Comparison of ENCODE assay signal across 30 cellular contexts in genomic region chr10:112977294-112977951, GRCh38. TPM values are rescaled to one million over a fixed set of nuclear protein-coding genes. Genes with fewer than 3 reads are reported as not detected.
DNase-seq lines count a peak whose midpoint lies in the region; ATAC-seq and TF ChIP-seq lines count a peak whose summit lies in the region.
"Had no signal": no experiment of that assay in that cellular context is flagged by ENCODE, and none has a peak within 500 bp of the region (broad histone marks: within the 10 kb centered on the region; RNA-seq: fewer than 3 reads in every experiment).

No MANE protein-coding gene starts in this region.

- no peak overlapping the region for H3K4me2 ChIP-seq in GM23338

- H3K4me1 Mint-ChIP-seq in GM23338 = peaks cover 64% of the 10 kb centered on the region
- H3K4me1 Mint-ChIP-seq in activated naive CD4-positive, alpha-beta T cell treated with anti-CD3 and anti-CD28 coated beads for 36 hours (ENCODE audit: low read depth) = peaks cover 11% of the 10 kb centered on the region

- intact Hi-C loops in activated naive CD4-positive, alpha-beta T cell treated with anti-CD3 and anti-CD28 coated beads for 36 hours (cut with micrococcal nuclease) = no loop called here
- intact Hi-C loops in sciatic nerve (cut with DNase I) = no loop called here

- ATAC-seq in GM23338 = peak; percentile 20; the same call in 2 of the 3 replicates
- ATAC-seq in GM18870 (IDR thresholded peaks at IDR 0.05; ENCODE audit: unreplicated experiment) = no peak
- no peak for ATAC-seq in sciatic nerve
- ATAC-seq: activated naive CD8-positive, alpha-beta T cell treated with anti-CD3 and anti-CD28 coated beads, Interleukin-2, amount 50 U/mL, for 24 hours; effector memory CD8-positive, alpha-beta T cell; esophagus mucosa; stimulated activated effector memory CD8-positive, alpha-beta T cell treated with anti-CD3 and anti-CD28 coated beads, Interleukin-12 subunit alpha, Interleukin-12 subunit beta, amount 100 ng/mL, for 72 hours had no signal

- H3K27ac ChIP-seq in GM23338 (ENCODE audit: low read depth) = no peak overlapping the region
- H3K27ac ChIP-seq: RWPE1, SJSA1, upper lobe of left lung had no signal

- H4K20me1 ChIP-seq in GM23338 (replicated peaks; ENCODE audit: insufficient read depth) = peaks cover 82% of the 10 kb centered on the region

- peaks cover 9% of the 10 kb centered on the region for H3K36me3 ChIP-seq in GM23338 (ENCODE audit: insufficient read depth)

- H3K27ac Mint-ChIP-seq in GM23338 = no peak overlapping the region
- no peak overlapping the region for H3K27ac Mint-ChIP-seq in activated naive CD4-positive, alpha-beta T cell treated with anti-CD3 and anti-CD28 coated beads for 36 hours
- H3K27ac Mint-ChIP-seq: activated naive CD8-positive, alpha-beta T cell treated with anti-CD3 and anti-CD28 coated beads, Interleukin-2, amount 50 U/mL, for 24 hours; B cell; CD8-positive, alpha-beta memory T cell; effector memory CD8-positive, alpha-beta T cell; HFFc6; IgD-negative memory B cell; naive B cell; stimulated activated effector memory CD8-positive, alpha-beta T cell treated with anti-CD3 and anti-CD28 coated beads, Interleukin-12 subunit alpha, Interleukin-12 subunit beta, amount 100 ng/mL, for 72 hours had no signal

- H3K27me3 ChIP-seq in GM23338 (ENCODE audit: insufficient read depth) = no peaks in the 10 kb centered on the region
- H3K27me3 ChIP-seq: SJSA1, upper lobe of left lung had no signal

- H3K9me2 ChIP-seq in GM23338 (ENCODE audit: insufficient read depth) = no peaks in the 10 kb centered on the region

- no peak overlapping the region for H3K4me3 ChIP-seq in GM23338
- H3K4me3 ChIP-seq: SJSA1, upper lobe of left lung had no signal

- TF ChIP-seq CTCF in GM23338 (conservative IDR thresholded peaks at IDR 0.05; ENCODE audit: low read depth in 2 of 2) = no peak

- H3K4me3 Mint-ChIP-seq in GM23338 = no peak overlapping the region
- H3K4me3 Mint-ChIP-seq in activated naive CD4-positive, alpha-beta T cell treated with anti-CD3 and anti-CD28 coated beads for 36 hours = no peak overlapping the region
- H3K4me3 Mint-ChIP-seq: activated naive CD8-positive, alpha-beta T cell treated with anti-CD3 and anti-CD28 coated beads, Interleukin-2, amount 50 U/mL, for 24 hours; B cell; CD8-positive, alpha-beta memory T cell; effector memory CD8-positive, alpha-beta T cell; HFFc6; IgD-negative memory B cell; naive B cell; stimulated activated effector memory CD8-positive, alpha-beta T cell treated with anti-CD3 and anti-CD28 coated beads, Interleukin-12 subunit alpha, Interleukin-12 subunit beta, amount 100 ng/mL, for 72 hours had no signal

- peaks cover 1% of the 10 kb centered on the region for H3K27me3 Mint-ChIP-seq in GM23338 (ENCODE audit: insufficient read depth, low read depth, poor library complexity)
- H3K27me3 Mint-ChIP-seq in activated naive CD4-positive, alpha-beta T cell treated with anti-CD3 and anti-CD28 coated beads for 36 hours (ENCODE audit: low read depth) = peaks cover 47% of the 10 kb centered on the region

- no peaks in the 10 kb centered on the region for H3K9me3 Mint-ChIP-seq in GM23338
- no peaks in the 10 kb centered on the region for H3K9me3 Mint-ChIP-seq in activated naive CD4-positive, alpha-beta T cell treated with anti-CD3 and anti-CD28 coated beads for 36 hours
- H3K9me3 Mint-ChIP-seq: activated naive CD8-positive, alpha-beta T cell treated with anti-CD3 and anti-CD28 coated beads, Interleukin-2, amount 50 U/mL, for 24 hours; CD8-positive, alpha-beta memory T cell; effector memory CD8-positive, alpha-beta T cell; HFFc6; naive B cell; stimulated activated effector memory CD8-positive, alpha-beta T cell treated with anti-CD3 and anti-CD28 coated beads, Interleukin-12 subunit alpha, Interleukin-12 subunit beta, amount 100 ng/mL, for 72 hours had no signal

- CTCF ChIA-PET in activated naive CD4-positive, alpha-beta T cell treated with anti-CD3 and anti-CD28 coated beads for 36 hours (lab: Charles Lee) = interaction anchor here (0.6 kb wide), 1 partner anchor 36 kb away, joined by 3 read pairs; no protein-coding TSS in a partner anchor

- H3F3A ChIP-seq in GM23338 (replicated peaks; ENCODE audit: low read depth) = peaks cover 13% of the 10 kb centered on the region; the same call in 1 of the 2 replicates

- H3K79me2 ChIP-seq in GM23338 (replicated peaks; ENCODE audit: insufficient read depth) = peaks cover 100% of the 10 kb centered on the region

- no peak overlapping the region for H2AFZ ChIP-seq in GM23338

- no peak for DNase-seq in GM23338 (ENCODE audit: low spot score)
- DNase-seq in NCI-H1436 (lab: John Stamatoyannopoulos, UW) = peak; percentile 65
- DNase-seq in SK-N-DZ (ENCODE audit: low spot score) = peak; percentile 96
- peak; percentile 50 for DNase-seq in left kidney (ENCODE audit: low read depth, low spot score)
- no peak for DNase-seq in midbrain (lab: John Stamatoyannopoulos, UW)
- no peak for DNase-seq in activated naive CD4-positive, alpha-beta T cell treated with anti-CD3 and anti-CD28 coated beads for 36 hours
- DNase-seq in sciatic nerve (ENCODE audit: low spot score) = no peak
- DNase-seq: ACHN; activated naive CD8-positive, alpha-beta T cell treated with anti-CD3 and anti-CD28 coated beads, Interleukin-2, amount 50 U/mL, for 24 hours; activated T-cell treated with anti-CD3 and anti-CD28 coated beads, Interleukin-2, amount 50 U/mL, for 48 hours; CD8-positive, alpha-beta memory T cell; central memory CD4-positive, alpha-beta T cell; DMS 273 treated with DMSO at 0.1 percent for 48 hours; effector memory CD8-positive, alpha-beta T cell; head of caudate nucleus; HFFc6; islet precursor cell; MV-4-11; naive B cell; NCI-H1694; NCI-H526 treated with DMSO at 0.1 percent for 48 hours; occipital lobe had no signal

- peaks cover 44% of the 10 kb centered on the region for H3K36me3 Mint-ChIP-seq in GM23338 (ENCODE audit: low read depth)
- H3K36me3 Mint-ChIP-seq in activated naive CD4-positive, alpha-beta T cell treated with anti-CD3 and anti-CD28 coated beads for 36 hours (ENCODE audit: low read depth) = no peaks in the 10 kb centered on the region
- H3K36me3 Mint-ChIP-seq: IgD-negative memory B cell had no signal

- peaks cover 76% of the 10 kb centered on the region for H3K4me1 ChIP-seq in GM23338 (ENCODE audit: insufficient read depth)

TF ChIP-seq in GM23338, 12 proteins besides CTCF, POLR2A, EP300 and RAD21:
- TF ChIP-seq ETS1 (IDR thresholded peaks at IDR 0.05) = no peak
- TF ChIP-seq EZH2 (IDR thresholded peaks at IDR 0.05; ENCODE audit: low read depth, unreplicated experiment) = no peak
- TF ChIP-seq NANOG (IDR thresholded peaks at IDR 0.05; ENCODE audit: borderline replicate concordance) = no peak

RNA-seq across cellular contexts. Expression of gene TCF7L2, which starts 27.4 kb away (rescaled TPM):
- 27.0 and 32.2 TPM in 2 replicates for total RNA-seq in GM23338 (2014; rRNA removed; shearing (Covaris generic))
- polyA plus RNA-seq in GM23338 (2016; fragmentation: Nextera tagmentation; extraction: Ambion mirVana) = 80.8 and 89.7 TPM in 2 replicates
- polyA plus RNA-seq in SK-N-DZ (2014; cell fraction: cytosol; rRNA removed) = 1.2 and 1.3 TPM in 2 replicates
- 1.6 and 5.0 TPM in 2 replicates for polyA plus RNA-seq in SK-N-DZ (2014; cell fraction: nucleus; rRNA removed)
- total RNA-seq in activated naive CD4-positive, alpha-beta T cell treated with anti-CD3 and anti-CD28 coated beads for 36 hours = 1 to 10 TPM; 2.0 to 2.1 TPM
- total RNA-seq in sciatic nerve = 53.6 TPM

Comparison
In these comparisons a context has a peak if more than half of its experiments do, and no peak if none do; other contexts are left out.
1. DNase-seq: peak in NCI-H1436 (single experiment), SK-N-DZ (single experiment) and left kidney (single experiment); none in GM23338 (single experiment), midbrain (single experiment), activated naive CD4-positive, alpha-beta T cell treated with anti-CD3 and anti-CD28 coated beads for 36 hours (single experiment) and sciatic nerve (single experiment).